ENCODE assay signal across 19 cellular contexts in genomic region chr12:19530631-19531020, GRCh38.
DNase-seq lines count a peak whose midpoint lies in the region; ATAC-seq, FAIRE-seq and TF ChIP-seq lines count a peak whose summit lies in the region.
"Had no signal": no experiment of that assay in that cellular context is flagged by ENCODE, and none has a peak within 500 bp of the region (broad histone marks: within the 10 kb centered on the region; RNA-seq: fewer than 3 reads in every experiment).

No MANE protein-coding gene starts in this region.

- H3K27ac Mint-ChIP-seq in WTC11: 0 out of 2 replicates have a peak overlapping the region, but pooled peaks have one; percentile 23
- H3K27ac Mint-ChIP-seq: activated CD8-positive, alpha-beta T cell treated with anti-CD3 and anti-CD28 coated beads for 36 hours; T-cell had no signal

- H3K27me3 Mint-ChIP-seq in WTC11 (ENCODE audit: low read depth): no peaks in the 10 kb centered on the region
- H3K27me3 Mint-ChIP-seq: activated CD8-positive, alpha-beta T cell treated with anti-CD3 and anti-CD28 coated beads for 36 hours; T-cell had no signal

- CTCF ChIA-PET in WTC11 (lab: Charles Lee): no interaction called here

- no peak overlapping the region for H2AFZ ChIP-seq in smooth muscle cell (ENCODE audit: low read depth)

- H3K9me3 ChIP-seq in smooth muscle cell (replicated peaks; ENCODE audit: low read depth): no peaks in the 10 kb centered on the region
- no peaks in the 10 kb centered on the region for H3K9me3 ChIP-seq in aorta (ENCODE audit: control insufficient read depth, low read length)
- peaks cover 0 to 3% (median 0%) of the 10 kb centered on the region in 12 donors for H3K9me3 ChIP-seq in heart left ventricle
- H3K9me3 ChIP-seq: esophagus muscularis mucosa had no signal

- H4K20me1 ChIP-seq in smooth muscle cell (ENCODE audit: low read depth): no peaks in the 10 kb centered on the region

- peak overlapping the region; percentile 64 for H3K4me2 ChIP-seq in smooth muscle cell

- peaks cover 25% of the 10 kb centered on the region for H3K4me1 Mint-ChIP-seq in WTC11

- POLR2A ChIA-PET in WTC11 (lab: Charles Lee): no interaction called here

- H3F3A ChIP-seq in smooth muscle cell (ENCODE audit: low read depth): no peaks in the 10 kb centered on the region

- H3K27me3 ChIP-seq in smooth muscle cell (ENCODE audit: low read depth): no peaks in the 10 kb centered on the region
- no peaks in the 10 kb centered on the region for H3K27me3 ChIP-seq in aorta (ENCODE audit: control insufficient read depth in 1 of 2, insufficient read depth in 2 of 2, low read length in 1 of 2)
- no peaks in the 10 kb centered on the region for H3K27me3 ChIP-seq in heart left ventricle
- H3K27me3 ChIP-seq: esophagus muscularis mucosa had no signal

- H3K4me3 ChIP-seq in foreskin fibroblast (ENCODE audit: low read depth in 1 of 2, low read length in 2 of 2) (no peak overlapping the region), smooth muscle cell (no peak overlapping the region), aorta (ENCODE audit: low read length in 2 of 2) (no peak overlapping the region), heart left ventricle (no peak overlapping the region)
- H3K4me3 ChIP-seq: coronary artery, esophagus muscularis mucosa, lower lobe of right lung had no signal

- no peak for TF ChIP-seq POLR2A in H54 (IDR thresholded peaks at IDR 0.05; ENCODE audit: low read depth, low read length)
- no peak for TF ChIP-seq POLR2A in heart left ventricle (IDR thresholded peaks at IDR 0.05)

- no peak overlapping the region for H3K4me3 Mint-ChIP-seq in WTC11
- H3K4me3 Mint-ChIP-seq: activated CD8-positive, alpha-beta T cell treated with anti-CD3 and anti-CD28 coated beads for 36 hours; natural killer cell; T-cell had no signal

- intact Hi-C loops in aorta (cut with DNase I) (no loop called here), heart left ventricle (cut with DNase I) (no loop called here)

- H3K9ac ChIP-seq in smooth muscle cell (ENCODE audit: low read depth): no peak overlapping the region

- H3K4me1 ChIP-seq in smooth muscle cell (ENCODE audit: low read depth): peaks cover 8% of the 10 kb centered on the region
- H3K4me1 ChIP-seq in aorta (ENCODE audit: control insufficient read depth in 1 of 2, insufficient read depth in 2 of 2, low read length in 2 of 2): peaks cover 0 to 6% of the 10 kb centered on the region in 2 donors
- peaks cover 0 to 14% (median 5%) of the 10 kb centered on the region in 12 donors for H3K4me1 ChIP-seq in heart left ventricle
- H3K4me1 ChIP-seq: lower lobe of right lung had no signal

- H3K27ac ChIP-seq in smooth muscle cell (ENCODE audit: low read depth) (peak overlapping the region; percentile 25), aorta (ENCODE audit: low read depth in 1 of 2, low read length in 2 of 2) (no peak overlapping the region), heart left ventricle (no peak overlapping the region)
- H3K27ac ChIP-seq: C4-2B, coronary artery, esophagus muscularis mucosa, lower lobe of right lung, WERI-Rb-1 had no signal

- no peaks in the 10 kb centered on the region; the same call in 1 of the 2 replicates for H3K36me3 Mint-ChIP-seq in WTC11

- ATAC-seq in WTC11: no peak
- ATAC-seq in GM19328 (IDR thresholded peaks at IDR 0.05; ENCODE audit: unreplicated experiment): no peak
- ATAC-seq in aorta (ENCODE audit: low FRiP score): no peak
- ATAC-seq in heart left ventricle: no peak
- ATAC-seq: activated CD8-positive, alpha-beta T cell treated with anti-CD3 and anti-CD28 coated beads for 36 hours; lower lobe of right lung; natural killer cell; T-cell had no signal

- DNase-seq in H54 (ENCODE audit: insufficient read length, low spot score): no peak
- DNase-seq in WTC11 (ENCODE audit: low spot score): no peak
- peak; percentile 9 to 39 for DNase-seq in foreskin fibroblast
- DNase-seq in smooth muscle cell (lab: John Stamatoyannopoulos, UW; ENCODE audit: unreplicated experiment): no peak
- DNase-seq in aorta: no peak
- no peak for DNase-seq in heart left ventricle
- DNase-seq: activated CD8-positive, alpha-beta T cell treated with anti-CD3 and anti-CD28 coated beads for 36 hours; anterior cingulate cortex; DMS153; lower lobe of right lung; natural killer cell; NCI-H1417 treated with DMSO at 0.1 percent for 48 hours; NCI-H345; T-cell; WERI-Rb-1 had no signal

- no peaks in the 10 kb centered on the region for H3K36me3 ChIP-seq in smooth muscle cell (ENCODE audit: low read depth)
- no peaks in the 10 kb centered on the region for H3K36me3 ChIP-seq in aorta (ENCODE audit: control insufficient read depth in 1 of 2, insufficient read depth in 2 of 2, low read length in 1 of 2)
- H3K36me3 ChIP-seq in heart left ventricle: no peaks in the 10 kb centered on the region
- H3K36me3 ChIP-seq: esophagus muscularis mucosa, lower lobe of right lung, WERI-Rb-1 had no signal

- TF ChIP-seq CTCF in WTC11 (IDR thresholded peaks at IDR 0.05) (no peak), foreskin fibroblast (IDR thresholded peaks at IDR 0.05; ENCODE audit: low read depth, low read length) (no peak), smooth muscle cell (IDR thresholded peaks at IDR 0.05; ENCODE audit: borderline replicate concordance, insufficient read depth, poor library complexity, severe bottlenecking) (no peak), heart left ventricle (IDR thresholded peaks at IDR 0.05) (no peak)

- H3K79me2 ChIP-seq in smooth muscle cell (ENCODE audit: low read depth): no peaks in the 10 kb centered on the region

- peak; percentile 43 for FAIRE-seq in H54 (lab: Jason Lieb, UNC)

- H3K9me3 Mint-ChIP-seq in WTC11: peaks cover 6% of the 10 kb centered on the region

TF ChIP-seq in WTC11, 78 proteins besides CTCF, POLR2A, EP300 and RAD21 (continues in another document):
- TF ChIP-seq ESRRA (CRISPR knock-in tag; IDR thresholded peaks at IDR 0.05; ENCODE audit: borderline replicate concordance) (no peak), MXD4 (CRISPR knock-in tag; IDR thresholded peaks at IDR 0.05; ENCODE audit: borderline replicate concordance) (no peak), ZNF232 (CRISPR knock-in tag; IDR thresholded peaks at IDR 0.05) (no peak), RORB (CRISPR knock-in tag; IDR thresholded peaks at IDR 0.05) (no peak), ZNF121 (CRISPR knock-in tag; IDR thresholded peaks at IDR 0.05) (no peak), CDX4 (CRISPR knock-in tag; IDR thresholded peaks at IDR 0.05; ENCODE audit: borderline replicate concordance) (no peak), EMX1 (CRISPR knock-in tag; IDR thresholded peaks at IDR 0.05) (no peak), NFE2L1 (CRISPR knock-in tag; IDR thresholded peaks at IDR 0.05) (no peak), E2F5 (CRISPR knock-in tag; IDR thresholded peaks at IDR 0.05) (no peak)
- TF ChIP-seq, protein P1, sequence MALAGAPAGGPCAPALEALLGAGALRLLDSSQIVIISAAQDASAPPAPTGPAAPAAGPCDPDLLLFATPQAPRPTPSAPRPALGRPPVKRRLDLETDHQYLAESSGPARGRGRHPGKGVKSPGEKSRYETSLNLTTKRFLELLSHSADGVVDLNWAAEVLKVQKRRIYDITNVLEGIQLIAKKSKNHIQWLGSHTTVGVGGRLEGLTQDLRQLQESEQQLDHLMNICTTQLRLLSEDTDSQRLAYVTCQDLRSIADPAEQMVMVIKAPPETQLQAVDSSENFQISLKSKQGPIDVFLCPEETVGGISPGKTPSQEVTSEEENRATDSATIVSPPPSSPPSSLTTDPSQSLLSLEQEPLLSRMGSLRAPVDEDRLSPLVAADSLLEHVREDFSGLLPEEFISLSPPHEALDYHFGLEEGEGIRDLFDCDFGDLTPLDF (CRISPR knock-in tag; IDR thresholded peaks at IDR 0.05): no peak
- TF ChIP-seq, protein P2, sequence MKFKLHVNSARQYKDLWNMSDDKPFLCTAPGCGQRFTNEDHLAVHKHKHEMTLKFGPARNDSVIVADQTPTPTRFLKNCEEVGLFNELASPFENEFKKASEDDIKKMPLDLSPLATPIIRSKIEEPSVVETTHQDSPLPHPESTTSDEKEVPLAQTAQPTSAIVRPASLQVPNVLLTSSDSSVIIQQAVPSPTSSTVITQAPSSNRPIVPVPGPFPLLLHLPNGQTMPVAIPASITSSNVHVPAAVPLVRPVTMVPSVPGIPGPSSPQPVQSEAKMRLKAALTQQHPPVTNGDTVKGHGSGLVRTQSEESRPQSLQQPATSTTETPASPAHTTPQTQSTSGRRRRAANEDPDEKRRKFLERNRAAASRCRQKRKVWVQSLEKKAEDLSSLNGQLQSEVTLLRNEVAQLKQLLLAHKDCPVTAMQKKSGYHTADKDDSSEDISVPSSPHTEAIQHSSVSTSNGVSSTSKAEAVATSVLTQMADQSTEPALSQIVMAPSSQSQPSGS (CRISPR knock-in tag; IDR thresholded peaks at IDR 0.05; ENCODE audit: borderline replicate concordance, low read depth): no peak
- TF ChIP-seq, protein P3, sequence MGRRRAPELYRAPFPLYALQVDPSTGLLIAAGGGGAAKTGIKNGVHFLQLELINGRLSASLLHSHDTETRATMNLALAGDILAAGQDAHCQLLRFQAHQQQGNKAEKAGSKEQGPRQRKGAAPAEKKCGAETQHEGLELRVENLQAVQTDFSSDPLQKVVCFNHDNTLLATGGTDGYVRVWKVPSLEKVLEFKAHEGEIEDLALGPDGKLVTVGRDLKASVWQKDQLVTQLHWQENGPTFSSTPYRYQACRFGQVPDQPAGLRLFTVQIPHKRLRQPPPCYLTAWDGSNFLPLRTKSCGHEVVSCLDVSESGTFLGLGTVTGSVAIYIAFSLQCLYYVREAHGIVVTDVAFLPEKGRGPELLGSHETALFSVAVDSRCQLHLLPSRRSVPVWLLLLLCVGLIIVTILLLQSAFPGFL (CRISPR knock-in tag; IDR thresholded peaks at IDR 0.05; ENCODE audit: borderline replicate concordance): no peak

Comparison
In these comparisons a context has a peak if more than half of its experiments do, and no peak if none do; other contexts are left out.
1. DNase-seq: peak in foreskin fibroblast (2 of 2); none in H54 (single experiment), WTC11 (single experiment), smooth muscle cell (single experiment), aorta (0 of 2) and heart left ventricle (0 of 5).